ENCODE assay signal across 1 cellular context in the genomic region with DNA sequence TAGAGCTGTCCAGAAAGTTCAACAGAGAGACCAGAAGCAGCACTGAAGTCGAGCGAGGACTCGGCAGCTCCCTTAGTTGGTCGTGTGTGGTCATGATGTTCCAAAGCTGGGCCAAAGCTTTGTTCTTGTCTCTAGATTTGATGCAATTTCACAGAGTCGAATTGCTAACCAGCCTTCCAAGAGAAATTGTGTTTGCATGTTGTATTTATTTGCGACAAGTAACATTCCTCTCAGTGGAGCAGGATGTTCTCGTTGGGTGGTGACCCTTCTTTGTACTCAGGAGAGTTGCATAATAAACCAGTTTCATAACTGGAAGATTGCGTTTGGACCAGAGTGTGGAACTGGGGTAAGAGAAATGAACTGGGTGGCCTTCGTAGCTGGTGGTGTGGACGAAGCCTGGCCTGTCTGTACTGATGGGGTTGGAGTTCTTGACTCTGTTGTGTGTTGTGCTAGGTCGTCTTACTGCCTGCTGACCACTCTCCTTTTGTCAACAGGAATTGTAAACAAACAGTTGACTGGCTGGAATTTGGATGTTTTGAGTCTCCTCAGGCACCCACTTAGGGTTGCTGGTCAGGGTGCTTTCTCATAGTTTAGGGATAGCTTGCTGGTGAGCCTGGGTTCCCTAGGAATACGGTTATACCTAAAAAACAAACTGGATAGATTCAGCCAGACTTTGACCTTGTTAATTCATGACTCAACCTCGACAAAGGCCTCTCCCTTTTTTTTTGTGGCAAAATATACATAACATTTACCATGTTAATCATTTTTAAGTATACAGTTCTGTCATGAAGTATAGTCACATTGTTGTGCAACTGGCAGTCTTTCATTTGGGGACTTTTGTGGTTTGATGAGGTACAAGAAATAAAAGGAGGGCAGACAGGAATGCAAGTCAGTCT.
TF ChIP-seq lines count a peak whose summit lies in the region.

No MANE protein-coding gene starts in this region.

TF ChIP-seq in HepG2, 621 proteins besides CTCF, POLR2A, EP300 and RAD21 (continued from another document):
- no peak for TF ChIP-seq MLX (CRISPR knock-in tag; IDR thresholded peaks at IDR 0.05)
- TF ChIP-seq SPEN (CRISPR knock-in tag; IDR thresholded peaks at IDR 0.05; ENCODE audit: low read depth), result no peak
- TF ChIP-seq SP1 (IDR thresholded peaks at IDR 0.05), result no peak
- peak; percentile 30; the same call in 1 of the 2 replicates for TF ChIP-seq SP1 (CRISPR knock-in tag; IDR thresholded peaks at IDR 0.05)
- peak; percentile 58; the same call in 1 of the 2 replicates for TF ChIP-seq KDM2A (CRISPR knock-in tag; IDR thresholded peaks at IDR 0.05; ENCODE audit: borderline replicate concordance, low read depth)
- TF ChIP-seq ZNF264 (CRISPR knock-in tag; IDR thresholded peaks at IDR 0.05), result 0 out of 2 replicates have a peak, but pooled peaks have one; percentile 25
- TF ChIP-seq TBL1XR1 (IDR thresholded peaks at IDR 0.05; ENCODE audit: borderline replicate concordance, low read length, partially characterized antibody), result peak; percentile 51
- no peak for TF ChIP-seq MXI1 (IDR thresholded peaks at IDR 0.05; ENCODE audit: borderline replicate concordance, low read depth, low read length)
- peak; percentile 62; the same call in 1 of the 2 replicates for TF ChIP-seq ZNF501 (CRISPR knock-in tag; IDR thresholded peaks at IDR 0.05)
- TF ChIP-seq RERE (CRISPR knock-in tag; IDR thresholded peaks at IDR 0.05; ENCODE audit: low read depth), result 0 out of 2 replicates have a peak, but pooled peaks have one; percentile 13
- TF ChIP-seq MED1 (CRISPR knock-in tag; IDR thresholded peaks at IDR 0.05), result peak; percentile 42
- TF ChIP-seq, protein P1, sequence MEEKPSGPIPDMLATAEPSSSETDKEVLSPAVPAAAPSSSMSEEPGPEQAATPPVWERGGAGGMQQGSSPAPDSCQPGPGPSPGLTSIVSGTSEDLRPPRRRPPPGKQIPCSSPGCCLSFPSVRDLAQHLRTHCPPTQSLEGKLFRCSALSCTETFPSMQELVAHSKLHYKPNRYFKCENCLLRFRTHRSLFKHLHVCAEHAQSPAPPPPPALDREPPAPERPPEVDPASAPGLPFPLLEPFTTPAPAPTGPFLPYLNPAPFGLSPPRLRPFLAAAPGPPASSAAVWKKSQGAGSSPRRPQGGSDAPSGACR (CRISPR knock-in tag; IDR thresholded peaks at IDR 0.05), result 0 out of 2 replicates have a peak, but pooled peaks have one; percentile 54
- no peak for TF ChIP-seq REXO4 (CRISPR knock-in tag; IDR thresholded peaks at IDR 0.05; ENCODE audit: borderline replicate concordance)
- TF ChIP-seq AKAP8 (CRISPR knock-in tag; IDR thresholded peaks at IDR 0.05), result no peak
- 0 out of 2 replicates have a peak, but pooled peaks have one; percentile 60 for TF ChIP-seq FOXO4 (CRISPR knock-in tag; conservative IDR thresholded peaks at IDR 0.05)
- TF ChIP-seq ZNF430 (CRISPR knock-in tag; IDR thresholded peaks at IDR 0.05), result 0 out of 2 replicates have a peak, but pooled peaks have one; percentile 30
- TF ChIP-seq ASH2L (IDR thresholded peaks at IDR 0.05; ENCODE audit: insufficient read length, low read depth, low read length), result peak; percentile 47
- peak; percentile 67; the same call in 1 of the 2 replicates for TF ChIP-seq HOMEZ (CRISPR knock-in tag; IDR thresholded peaks at IDR 0.05; ENCODE audit: low read depth)
- 0 out of 2 replicates have a peak, but pooled peaks have one; percentile 15 for TF ChIP-seq ZBTB7B (CRISPR knock-in tag; IDR thresholded peaks at IDR 0.05)
